Comparison of ENCODE assay signal across 9 cellular contexts in the genomic region with DNA sequence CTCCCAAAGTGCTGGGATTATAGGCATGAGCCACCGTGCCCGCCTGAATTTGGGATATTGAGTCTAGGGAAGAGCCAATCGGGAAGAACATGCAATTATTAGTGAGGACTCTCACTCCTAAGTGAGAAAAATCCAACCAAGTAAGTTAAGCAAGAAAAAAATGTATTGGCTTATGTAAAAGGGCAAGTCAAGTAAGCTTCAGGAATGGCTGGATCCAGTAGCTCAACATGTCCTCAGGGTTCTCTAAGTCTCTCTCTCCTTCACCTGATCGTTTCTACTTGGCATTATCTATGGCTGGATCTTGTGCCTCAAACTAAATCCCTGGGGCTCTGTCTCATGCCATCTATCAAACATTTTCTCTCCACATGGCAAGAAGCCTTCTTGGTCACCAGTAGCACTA. TPM values are rescaled to one million over a fixed set of nuclear protein-coding genes. Genes with fewer than 3 reads are reported as not detected.
"Had no signal": no experiment of that assay in that cellular context is flagged by ENCODE, and none has a peak within 500 bp of the region (broad histone marks: within the 10 kb centered on the region; RNA-seq: fewer than 3 reads in every experiment).

No MANE protein-coding gene starts in this region.

- ATAC-seq: GM12878 had no signal

- DNase-seq: GDM1, GF-D8 had no signal

- H3K4me3 ChIP-seq: GM12878 had no signal

- FAIRE-seq: G401.6, GM12878, GM12891, GM12892, GM18507, GM19239 had no signal

RNA-seq across cellular contexts. Expression of a gene that starts 16.1 kb away (rescaled TPM):
- total RNA-seq: G401, GM12878 had no signal
- polyA plus RNA-seq: GM12878 had no signal

RNA-seq across cellular contexts. Expression of a gene that starts 35.3 kb away (rescaled TPM):
- total RNA-seq: G401 had no signal
- polyA plus RNA-seq: GM12878 had no signal
